ENCODE assay signal across 8 cellular contexts in the genomic region with DNA sequence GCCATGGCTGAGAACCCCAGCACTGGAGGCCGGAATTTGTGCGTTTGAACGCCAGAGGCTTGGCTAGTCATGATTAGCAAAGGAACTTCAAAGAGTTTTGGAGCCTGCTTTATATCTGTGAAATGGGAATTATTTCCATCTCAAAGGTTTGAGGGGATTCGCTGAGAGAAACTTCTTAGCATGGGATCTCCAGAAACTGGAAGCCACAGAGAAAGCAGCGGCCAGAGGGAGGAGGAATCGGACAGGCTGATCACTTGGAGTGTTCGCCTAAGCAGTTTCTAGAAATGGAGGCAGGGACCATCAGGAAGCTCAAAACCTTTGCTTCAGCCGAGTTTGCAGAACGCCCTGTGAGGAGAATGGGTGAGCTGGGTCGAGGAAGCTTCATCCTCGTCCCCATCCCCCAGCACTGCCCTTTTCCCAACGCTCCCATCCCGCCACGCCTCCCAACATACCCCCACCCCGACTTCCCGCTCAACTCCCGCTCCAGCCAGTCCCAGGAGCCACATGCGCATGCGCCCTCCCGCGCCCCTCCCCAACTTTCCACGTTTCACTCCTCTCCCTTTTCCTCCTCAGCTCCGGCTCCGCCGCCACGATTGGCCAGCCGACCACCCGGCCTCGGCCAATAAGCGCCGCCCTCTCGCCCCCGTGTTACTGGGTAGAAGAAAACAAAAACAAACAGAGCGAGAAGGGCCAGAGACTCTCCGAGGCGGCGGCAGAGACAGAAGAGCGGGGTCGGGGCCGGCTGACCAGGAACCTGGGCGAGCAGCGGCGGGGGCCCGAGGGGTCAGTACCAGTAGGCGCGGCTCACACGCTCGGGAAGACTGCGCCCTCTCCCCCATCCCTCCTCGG. TPM values are rescaled to one million over a fixed set of nuclear protein-coding genes. Genes with fewer than 3 reads are reported as not detected.
A peak's percentile ranks its signal among the peaks of the same experiment; 100 is the strongest.
DNase-seq lines count a peak whose midpoint lies in the region; ATAC-seq and FAIRE-seq lines count a peak whose summit lies in the region.

A gene (plus strand): TSS at position 693 of the 849 bp plus-strand sequence. CDS start 4,100 bp downstream, outside the sequence.

- H3K23ac ChIP-seq in mesendoderm (ENCODE audit: low read length): no peak within 1 kb of the TSS

- peak within 1 kb of the TSS; percentile 10 for H3K4ac ChIP-seq in mesendoderm (ENCODE audit: low read depth, low read length)

- no peaks in the 10 kb centered on the region for H3K9me3 ChIP-seq in endocrine pancreas (ENCODE audit: control insufficient read depth, low read length)

- H3K27me3 ChIP-seq in endocrine pancreas (ENCODE audit: control insufficient read depth, insufficient read depth, low read length) (no peaks in the 10 kb centered on the region), mesendoderm (ENCODE audit: insufficient read depth, low read length, poor library complexity) (no peaks in the 10 kb centered on the region)

- peak; percentile 95 for DNase-seq in COLO668 (lab: John Stamatoyannopoulos, UW; ENCODE audit: unreplicated experiment)
- peak; percentile 88 for DNase-seq in HTR-8/SVneo (ENCODE audit: insufficient read length, low spot score)
- DNase-seq in NOMO-1 treated with dmso at 0.1 percent for 144 hours (lab: John Stamatoyannopoulos, UW; ENCODE audit: unreplicated experiment): peak; percentile 91
- DNase-seq in activated CD8-positive, alpha-beta memory T cell treated with anti-CD3 and anti-CD28 coated beads, Interleukin-2, amount 50 U/mL, for 1 hour (ENCODE audit: extremely low read depth): peak; percentile 89
- peak; percentile 99 for DNase-seq in mesendoderm
- peak; percentile 88 for DNase-seq in stimulated activated CD8-positive, alpha-beta memory T cell treated with anti-CD3 and anti-CD28 coated beads, Interleukin-15, amount 100 ng/mL, for 1 hour (ENCODE audit: low read depth)

- H3K4me2 ChIP-seq in mesendoderm (ENCODE audit: low read length): peak within 1 kb of the TSS; percentile 89

- H3K4me1 ChIP-seq in endocrine pancreas (ENCODE audit: control insufficient read depth, insufficient read depth, low read length): peaks cover 20% of the 10 kb centered on the region
- H3K4me1 ChIP-seq in mesendoderm (ENCODE audit: control insufficient read depth, low read depth, low read length): peaks cover 5% of the 10 kb centered on the region

- H3K56ac ChIP-seq in mesendoderm (ENCODE audit: low read length): peak within 1 kb of the TSS; percentile 85

- FAIRE-seq in HTR-8/SVneo (lab: Jason Lieb, UNC): no peak

- peak within 1 kb of the TSS; percentile 44 for H4K8ac ChIP-seq in mesendoderm (ENCODE audit: low read depth, low read length)

- H3K27ac ChIP-seq in mesendoderm (ENCODE audit: low read depth, low read length): peak within 1 kb of the TSS; percentile 95

- H3K9ac ChIP-seq in endocrine pancreas (ENCODE audit: control insufficient read depth, insufficient read depth, low read length) (peak within 1 kb of the TSS; percentile 80), mesendoderm (ENCODE audit: low read length) (peak within 1 kb of the TSS; percentile 63)

- no peaks in the 10 kb centered on the region for H3K79me2 ChIP-seq in mesendoderm (ENCODE audit: control insufficient read depth, insufficient read depth, low read length)

- H3K18ac ChIP-seq in mesendoderm (ENCODE audit: low read length): peak within 1 kb of the TSS; percentile 72

- H2BK120ac ChIP-seq in mesendoderm (ENCODE audit: low read depth, low read length): peak within 1 kb of the TSS; percentile 18

- H2BK5ac ChIP-seq in mesendoderm (ENCODE audit: low read length): peak within 1 kb of the TSS; percentile 36

- no peaks in the 10 kb centered on the region for H3K79me1 ChIP-seq in mesendoderm (ENCODE audit: low read length)

- H2AK5ac ChIP-seq in mesendoderm (ENCODE audit: low read length): peak within 1 kb of the TSS; percentile 15

- H4K5ac ChIP-seq in mesendoderm (ENCODE audit: low read length): peak within 1 kb of the TSS; percentile 77

- no peak within 1 kb of the TSS for H2BK15ac ChIP-seq in mesendoderm (replicated peaks; ENCODE audit: low read depth)

- WGBS in mesendoderm (ENCODE audit: extremely low coverage, insufficient coverage, low lambda C conversion rate): no CpG with 5 or more reads among the region's 50 CpGs

- ATAC-seq in GM21367 (IDR thresholded peaks at IDR 0.05; ENCODE audit: unreplicated experiment): peak; percentile 63

- H3K36me3 ChIP-seq in endocrine pancreas (ENCODE audit: control insufficient read depth, insufficient read depth, low read length): no peaks in the 10 kb centered on the region
- no peaks in the 10 kb centered on the region for H3K36me3 ChIP-seq in mesendoderm (ENCODE audit: control insufficient read depth, insufficient read depth, low read length)

- H3K4me3 ChIP-seq in endocrine pancreas (ENCODE audit: control insufficient read depth, insufficient read depth, low read length): peak within 1 kb of the TSS; percentile 100
- peak within 1 kb of the TSS; percentile 50 for H3K4me3 ChIP-seq in mesendoderm (ENCODE audit: low read length)

RNA-seq across cellular contexts. Expression of the gene that starts here (rescaled TPM):
- 9.4 TPM for polyA plus RNA-seq in mesendoderm (2013, experiment 1 of 2)
- 9.1 TPM for polyA plus RNA-seq in mesendoderm (2013, experiment 2 of 2)

Comparison
In these comparisons a context has a peak if more than half of its experiments do, and no peak if none do; other contexts are left out.
1. Peak in every context shown above with its lines: DNase-seq, ATAC-seq, H3K4me3 ChIP-seq and H3K27ac ChIP-seq.